Comparison of ENCODE assay signal across 18 cellular contexts in the genomic region with DNA sequence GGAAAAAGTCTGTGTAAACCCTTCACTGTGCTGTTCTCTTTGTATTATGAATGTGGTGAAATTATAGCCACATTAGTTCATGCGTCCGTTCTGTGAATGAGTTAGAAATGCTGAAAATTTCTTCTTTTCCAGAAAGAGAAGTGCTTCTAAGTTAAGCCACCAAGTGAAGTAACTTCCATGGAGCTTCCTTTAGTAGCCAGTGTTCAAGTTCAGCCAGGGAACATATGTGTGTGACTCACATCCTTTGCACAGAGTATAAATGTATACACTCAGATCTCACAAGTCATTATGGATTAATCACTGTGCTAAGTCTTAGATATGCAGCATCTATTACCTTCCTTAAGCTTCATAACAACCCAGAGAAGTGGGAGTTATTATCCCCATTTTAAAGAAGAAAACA. TPM values are rescaled to one million over a fixed set of nuclear protein-coding genes. Genes with fewer than 3 reads are reported as not detected.
DNase-seq lines count a peak whose midpoint lies in the region; ATAC-seq and TF ChIP-seq lines count a peak whose summit lies in the region.
"Had no signal": no experiment of that assay in that cellular context is flagged by ENCODE, and none has a peak within 500 bp of the region (broad histone marks: within the 10 kb centered on the region; RNA-seq: fewer than 3 reads in every experiment).

No MANE protein-coding gene starts in this region.

- no peaks in the 10 kb centered on the region for H3K79me2 ChIP-seq in Karpas-422 (ENCODE audit: low read length)

- no peak overlapping the region for H2AFZ ChIP-seq in Karpas-422 (ENCODE audit: low read length)

- no peaks in the 10 kb centered on the region for H3K4me1 ChIP-seq in Karpas-422 (ENCODE audit: low read length)

- H4K20me1 ChIP-seq in Karpas-422 (ENCODE audit: insufficient read depth, low read depth, low read length) = no peaks in the 10 kb centered on the region

- H3K27ac Mint-ChIP-seq in stimulated activated naive CD8-positive, alpha-beta T cell treated with anti-CD3 and anti-CD28 coated beads, Interleukin-15, amount 100 ng/mL, for 72 hours = no peak overlapping the region
- H3K27ac Mint-ChIP-seq: activated T-helper 1 cell treated with anti-CD3 and anti-CD28 coated beads, Interleukin-12 subunit alpha, Interleukin-12 subunit beta, Interleukin-2, Interleukin-4 antibody, amounts not matched to agents 30 ng/mL and 10 ng/mL and 1 ng/mL, durations not matched to agents 14 hours and 24 hours and 36 hours; naive B cell had no signal

- no peaks in the 10 kb centered on the region for H3K4me1 Mint-ChIP-seq in stimulated activated naive CD8-positive, alpha-beta T cell treated with anti-CD3 and anti-CD28 coated beads, Interleukin-15, amount 100 ng/mL, for 72 hours
- H3K4me1 Mint-ChIP-seq: naive B cell had no signal

- H3K4me3 ChIP-seq in fibroblast of the aortic adventitia (ENCODE audit: low read depth, low read length) (no peak overlapping the region), Karpas-422 (ENCODE audit: low read length) (no peak overlapping the region)
- H3K4me3 ChIP-seq: cardiac muscle cell, esophagus muscularis mucosa, SK-N-MC had no signal

- no peaks in the 10 kb centered on the region for H3K27me3 ChIP-seq in Karpas-422 (ENCODE audit: low read length)
- H3K27me3 ChIP-seq: cardiac muscle cell, esophagus muscularis mucosa had no signal

- H3K9me3 Mint-ChIP-seq in stimulated activated naive CD8-positive, alpha-beta T cell treated with anti-CD3 and anti-CD28 coated beads, Interleukin-15, amount 100 ng/mL, for 72 hours = no peaks in the 10 kb centered on the region
- H3K9me3 Mint-ChIP-seq: activated T-helper 1 cell treated with anti-CD3 and anti-CD28 coated beads, Interleukin-12 subunit alpha, Interleukin-12 subunit beta, Interleukin-2, Interleukin-4 antibody, amounts not matched to agents 30 ng/mL and 10 ng/mL and 1 ng/mL, durations not matched to agents 14 hours and 24 hours and 36 hours had no signal

- no peaks in the 10 kb centered on the region for H3K9me2 ChIP-seq in Karpas-422 (replicated peaks; ENCODE audit: insufficient read depth, low read length)

- no peak overlapping the region for H3K9ac ChIP-seq in Karpas-422 (ENCODE audit: low read length)

- peaks cover 4% of the 10 kb centered on the region for H3K9me3 ChIP-seq in Karpas-422 (ENCODE audit: low read length)

- peak; percentile 49 for ATAC-seq in stimulated activated naive CD8-positive, alpha-beta T cell treated with anti-CD3 and anti-CD28 coated beads, Interleukin-15, amount 100 ng/mL, for 72 hours
- ATAC-seq in stimulated activated naive CD8-positive, alpha-beta T cell treated with anti-CD3 and anti-CD28 coated beads, Interleukin-15, Interleukin-2, amounts not matched to agents 100 U/mL and 50 U/mL, for 24 hours = no peak

- no peak overlapping the region for H3K4me2 ChIP-seq in Karpas-422 (ENCODE audit: low read depth, low read length, poor library complexity, severe bottlenecking)

- H3K27ac ChIP-seq in Karpas-422 (ENCODE audit: low read length) = no peak overlapping the region
- H3K27ac ChIP-seq: cardiac muscle cell, esophagus muscularis mucosa, SK-N-MC had no signal

- H3K27me3 Mint-ChIP-seq in stimulated activated naive CD8-positive, alpha-beta T cell treated with anti-CD3 and anti-CD28 coated beads, Interleukin-15, amount 100 ng/mL, for 72 hours = no peaks in the 10 kb centered on the region
- H3K27me3 Mint-ChIP-seq: naive B cell had no signal

- TF ChIP-seq CTCF in fibroblast of the aortic adventitia (IDR thresholded peaks at IDR 0.05; ENCODE audit: insufficient read depth, low read length) = no peak

- no peak overlapping the region for H3K4me3 Mint-ChIP-seq in stimulated activated naive CD8-positive, alpha-beta T cell treated with anti-CD3 and anti-CD28 coated beads, Interleukin-15, amount 100 ng/mL, for 72 hours
- H3K4me3 Mint-ChIP-seq: activated T-helper 1 cell treated with anti-CD3 and anti-CD28 coated beads, Interleukin-12 subunit alpha, Interleukin-12 subunit beta, Interleukin-2, Interleukin-4 antibody, amounts not matched to agents 30 ng/mL and 10 ng/mL and 1 ng/mL, durations not matched to agents 14 hours and 24 hours and 36 hours; naive B cell had no signal

- no peaks in the 10 kb centered on the region for H3K36me3 ChIP-seq in Karpas-422 (ENCODE audit: insufficient read depth, low read length)
- H3K36me3 ChIP-seq: cardiac muscle cell, esophagus muscularis mucosa had no signal

- DNase-seq in stimulated activated naive CD8-positive, alpha-beta T cell treated with anti-CD3 and anti-CD28 coated beads, Interleukin-15, amount 100 ng/mL, for 72 hours = no peak
- DNase-seq in stimulated activated naive CD8-positive, alpha-beta T cell treated with anti-CD3 and anti-CD28 coated beads, Interleukin-15, Interleukin-2, amounts not matched to agents 100 U/mL and 50 U/mL, for 24 hours = no peak
- DNase-seq in SKM-1 (lab: John Stamatoyannopoulos, UW; ENCODE audit: unreplicated experiment) (peak; percentile 48), fibroblast of the aortic adventitia (ENCODE audit: low read depth) (peak; percentile 49), KBM-7 (no peak), D341Med (ENCODE audit: low spot score) (no peak), Karpas-422 (no peak)
- no peak for DNase-seq in activated CD8-positive, alpha-beta memory T cell treated with anti-CD3 and anti-CD28 coated beads, Interleukin-2, amount 50 U/mL, for 48 hours
- DNase-seq: ACHN, kidney, naive B cell, NCI-H69, small intestine had no signal

- in situ Hi-C loops in KBM-7 (cut with MboI; ENCODE audit: low pct_unique_long_range_greater_than_20kb, low sequenced_read_pairs) = no loop called here

RNA-seq across cellular contexts. Expression of a gene that starts 3.1 kb away (rescaled TPM):
- 0.41 TPM in 1 of 2 replicates, not detected in the other for total RNA-seq in fibroblast of the aortic adventitia (ENCODE audit: low replicate concordance)
- total RNA-seq in Karpas-422 (2014; rRNA removed; shearing (Covaris generic); ENCODE audit: low replicate concordance) = not detected in 2 replicates
- total RNA-seq: activated T-helper 1 cell treated with anti-CD3 and anti-CD28 coated beads, Interleukin-12 subunit alpha, Interleukin-12 subunit beta, Interleukin-2, Interleukin-4 antibody, amounts not matched to agents 30 ng/mL and 10 ng/mL and 1 ng/mL, durations not matched to agents 14 hours and 24 hours and 36 hours; cardiac muscle cell had no signal

RNA-seq across cellular contexts. Expression of a gene that starts 22.3 kb away (rescaled TPM):
- total RNA-seq in fibroblast of the aortic adventitia (ENCODE audit: low replicate concordance) = 0.18 TPM in 1 of 2 replicates, not detected in the other
- total RNA-seq in Karpas-422 (2014; rRNA removed; shearing (Covaris generic); ENCODE audit: low replicate concordance) = not detected in 2 replicates
- total RNA-seq: activated T-helper 1 cell treated with anti-CD3 and anti-CD28 coated beads, Interleukin-12 subunit alpha, Interleukin-12 subunit beta, Interleukin-2, Interleukin-4 antibody, amounts not matched to agents 30 ng/mL and 10 ng/mL and 1 ng/mL, durations not matched to agents 14 hours and 24 hours and 36 hours; cardiac muscle cell; kidney; urinary bladder had no signal

RNA-seq across cellular contexts. Expression of a gene that starts 52.5 kb away (rescaled TPM):
- total RNA-seq in fibroblast of the aortic adventitia (ENCODE audit: low replicate concordance) = 3.6 TPM in 1 of 2 replicates, not detected in the other
- not detected in 2 replicates for total RNA-seq in Karpas-422 (2014; rRNA removed; shearing (Covaris generic); ENCODE audit: low replicate concordance)
- total RNA-seq: activated T-helper 1 cell treated with anti-CD3 and anti-CD28 coated beads, Interleukin-12 subunit alpha, Interleukin-12 subunit beta, Interleukin-2, Interleukin-4 antibody, amounts not matched to agents 30 ng/mL and 10 ng/mL and 1 ng/mL, durations not matched to agents 14 hours and 24 hours and 36 hours; cardiac muscle cell; esophagus muscularis mucosa; kidney; urinary bladder had no signal

Comparison
In these comparisons a context has a peak if more than half of its experiments do, and no peak if none do; other contexts are left out.
1. DNase-seq: peak in SKM-1 (single experiment) and fibroblast of the aortic adventitia (single experiment); none in stimulated activated naive CD8-positive, alpha-beta T cell treated with anti-CD3 and anti-CD28 coated beads, Interleukin-15, amount 100 ng/mL, for 72 hours (0 of 2), stimulated activated naive CD8-positive, alpha-beta T cell treated with anti-CD3 and anti-CD28 coated beads, Interleukin-15, Interleukin-2, amounts not matched to agents 100 U/mL and 50 U/mL, for 24 hours (single experiment), KBM-7 (single experiment), D341Med (single experiment), Karpas-422 (single experiment) and activated CD8-positive, alpha-beta memory T cell treated with anti-CD3 and anti-CD28 coated beads, Interleukin-2, amount 50 U/mL, for 48 hours (single experiment).